Comparison of ENCODE assay signal across 1 cellular context in genomic region chr10:21518629-21519321, GRCh38.
TF ChIP-seq lines count a peak whose summit lies in the region.

No MANE protein-coding gene starts in this region.

TF ChIP-seq in H1, 55 proteins besides CTCF, POLR2A, EP300 and RAD21 (continued from another document):
- TF ChIP-seq CHD7 (IDR thresholded peaks at IDR 0.05; ENCODE audit: insufficient replicate concordance, low read length) (peak; percentile 60), NANOG (IDR thresholded peaks at IDR 0.05; ENCODE audit: insufficient read depth, low read depth, low read length, poor library complexity, severe bottlenecking) (no peak)
